Comparison of ENCODE assay signal across 8 cellular contexts in genomic region chr2:203535078-203535783, GRCh38. TPM values are rescaled to one million over a fixed set of nuclear protein-coding genes. Genes with fewer than 3 reads are reported as not detected.
A peak's percentile ranks its signal among the peaks of the same experiment; 100 is the strongest.
DNase-seq lines count a peak whose midpoint lies in the region; ATAC-seq and TF ChIP-seq lines count a peak whose summit lies in the region.

TSS of gene RAPH1 (minus strand) at chr2:203535301. CDS start at chr2:203495353, 39,948 bp downstream.

- TF ChIP-seq CTCF in BJ (IDR thresholded peaks at IDR 0.05; ENCODE audit: insufficient read depth, low read depth, low read length), result no peak

- no peak for TF ChIP-seq RAD21 in Ishikawa (IDR thresholded peaks at IDR 0.05; ENCODE audit: low read depth)

- H3K27me3 Mint-ChIP-seq in naive thymus-derived CD8-positive, alpha-beta T cell, result peaks cover 9 to 40% (median 26%) of the 10 kb centered on the region in 5 donors
- peaks cover 81% of the 10 kb centered on the region for H3K27me3 Mint-ChIP-seq in stimulated activated memory B cell treated with anti-CD40 and anti-IgM and Interleukin-4, amounts not matched to agents 10 μg/mL and 1 μg/mL and 100 μg/mL, for 72 hours

- POLR2A ChIA-PET in BJ (lab: Charles Lee), result no interaction called here
- POLR2A ChIA-PET in naive thymus-derived CD8-positive, alpha-beta T cell (lab: Charles Lee), result interaction anchor here (1.2 to 1.7 kb wide), 2 partner anchors 35 to 185 kb away, joined by 3 to 6 read pairs; no protein-coding TSS in a partner anchor

- H3K4me3 Mint-ChIP-seq in naive thymus-derived CD8-positive, alpha-beta T cell, result peak within 1 kb of the TSS; percentile 83 to 92 (median 88)
- peak within 1 kb of the TSS; percentile 84 for H3K4me3 Mint-ChIP-seq in stimulated activated memory B cell treated with anti-CD40 and anti-IgM and Interleukin-4, amounts not matched to agents 10 μg/mL and 1 μg/mL and 100 μg/mL, for 72 hours

- no peaks in the 10 kb centered on the region for H3K36me3 ChIP-seq in BJ (ENCODE audit: control insufficient read depth, insufficient read depth, low read length)

- peaks cover 8 to 31% (median 22%) of the 10 kb centered on the region in 4 donors for H3K4me1 Mint-ChIP-seq in naive thymus-derived CD8-positive, alpha-beta T cell
- H3K4me1 Mint-ChIP-seq in stimulated activated memory B cell treated with anti-CD40 and anti-IgM and Interleukin-4, amounts not matched to agents 10 μg/mL and 1 μg/mL and 100 μg/mL, for 72 hours, result peaks cover 22% of the 10 kb centered on the region

- CTCF ChIA-PET in BJ (lab: Yijun Ruan, JAX), result interaction anchor here (1.0 to 1.4 kb wide), 2 partner anchors 49 to 280 kb away, joined by 4 read pairs; no protein-coding TSS in a partner anchor

- peak; percentile 35 for DNase-seq in BJ (ENCODE audit: low read depth)
- peak; percentile 89 for DNase-seq in RKO (ENCODE audit: low spot score)
- DNase-seq in activated effector memory CD4-positive, alpha-beta T cell treated with Interleukin-2 at 50 U/mL for 16 hours, result peak; percentile 42
- peak; percentile 72 for DNase-seq in fibroblast of peridontal ligament (ENCODE audit: extremely low read depth)
- peak; percentile 13 to 75 (median 39) for DNase-seq in naive thymus-derived CD8-positive, alpha-beta T cell

- peak within 1 kb of the TSS; percentile 99 for H3K4me3 ChIP-seq in BJ (ENCODE audit: low read depth, low read length)

- peaks cover 0 to 9% (median 0%) of the 10 kb centered on the region in 3 donors for H3K36me3 Mint-ChIP-seq in naive thymus-derived CD8-positive, alpha-beta T cell
- no peaks in the 10 kb centered on the region for H3K36me3 Mint-ChIP-seq in stimulated activated memory B cell treated with anti-CD40 and anti-IgM and Interleukin-4, amounts not matched to agents 10 μg/mL and 1 μg/mL and 100 μg/mL, for 72 hours

- peak within 1 kb of the TSS in 7 of 10 donors; percentile 17 to 89 (median 65) for H3K27ac Mint-ChIP-seq in naive thymus-derived CD8-positive, alpha-beta T cell
- H3K27ac Mint-ChIP-seq in stimulated activated memory B cell treated with anti-CD40 and anti-IgM and Interleukin-4, amounts not matched to agents 10 μg/mL and 1 μg/mL and 100 μg/mL, for 72 hours, result no peak within 1 kb of the TSS

- peak; percentile 63 for ATAC-seq in GM19467 (IDR thresholded peaks at IDR 0.05; ENCODE audit: unreplicated experiment)
- ATAC-seq in naive thymus-derived CD8-positive, alpha-beta T cell, result peak; percentile 65 to 68
- peak; percentile 73 for ATAC-seq in stimulated activated memory B cell treated with anti-CD40 and anti-IgM and Interleukin-4, amounts not matched to agents 10 μg/mL and 1 μg/mL and 100 μg/mL, for 72 hours

- TF ChIP-seq EP300 in Ishikawa (IDR thresholded peaks at IDR 0.05; ENCODE audit: borderline replicate concordance), result no peak

- H3K9me3 Mint-ChIP-seq in naive thymus-derived CD8-positive, alpha-beta T cell, result peaks cover 0 to 21% (median 10%) of the 10 kb centered on the region in 9 donors
- H3K9me3 Mint-ChIP-seq in stimulated activated memory B cell treated with anti-CD40 and anti-IgM and Interleukin-4, amounts not matched to agents 10 μg/mL and 1 μg/mL and 100 μg/mL, for 72 hours, result peaks cover 16% of the 10 kb centered on the region

- no peaks in the 10 kb centered on the region for H3K27me3 ChIP-seq in BJ (ENCODE audit: control insufficient read depth, insufficient read depth, low read length)

TF ChIP-seq in Ishikawa, 13 proteins besides CTCF, POLR2A, EP300 and RAD21:
- peak; percentile 48; the same call in 1 of the 2 replicates for TF ChIP-seq TAF1 (IDR thresholded peaks at IDR 0.05; ENCODE audit: low read depth)
- no peak for TF ChIP-seq FOXM1 (IDR thresholded peaks at IDR 0.05; ENCODE audit: borderline replicate concordance, low read depth)

RNA-seq across cellular contexts. Expression of gene RAPH1, which starts in this region (rescaled TPM):
- 3.3 and 5.6 TPM in 2 replicates for polyA plus RNA-seq in BJ (2011; rRNA removed)
- 10.7 and 16.0 TPM in 2 replicates for polyA minus RNA-seq in BJ (2011; rRNA and poly(A)+ RNA removed)
- 1 to 10 TPM; 1.7 to 2.1 TPM for total RNA-seq in naive thymus-derived CD8-positive, alpha-beta T cell
- polyA plus RNA-seq in naive thymus-derived CD8-positive, alpha-beta T cell, result under 1 TPM in 2 of 3 donors, not detected in 1; 0.31 to 0.39 TPM

Comparison
In these comparisons a context has a peak if more than half of its experiments do, and no peak if none do; other contexts are left out.
1. Peak in every context shown above with its lines: DNase-seq, ATAC-seq and H3K4me3 ChIP-seq.
2. DNase-seq: peak in every context shown above with its lines; median percentile 89 in RKO; 72 in fibroblast of peridontal ligament; 42 in activated effector memory CD4-positive, alpha-beta T cell treated with Interleukin-2 at 50 U/mL for 16 hours; 39 in naive thymus-derived CD8-positive, alpha-beta T cell; 35 in BJ.